26 cellular contexts compared by ENCODE assay signal in the genomic region with DNA sequence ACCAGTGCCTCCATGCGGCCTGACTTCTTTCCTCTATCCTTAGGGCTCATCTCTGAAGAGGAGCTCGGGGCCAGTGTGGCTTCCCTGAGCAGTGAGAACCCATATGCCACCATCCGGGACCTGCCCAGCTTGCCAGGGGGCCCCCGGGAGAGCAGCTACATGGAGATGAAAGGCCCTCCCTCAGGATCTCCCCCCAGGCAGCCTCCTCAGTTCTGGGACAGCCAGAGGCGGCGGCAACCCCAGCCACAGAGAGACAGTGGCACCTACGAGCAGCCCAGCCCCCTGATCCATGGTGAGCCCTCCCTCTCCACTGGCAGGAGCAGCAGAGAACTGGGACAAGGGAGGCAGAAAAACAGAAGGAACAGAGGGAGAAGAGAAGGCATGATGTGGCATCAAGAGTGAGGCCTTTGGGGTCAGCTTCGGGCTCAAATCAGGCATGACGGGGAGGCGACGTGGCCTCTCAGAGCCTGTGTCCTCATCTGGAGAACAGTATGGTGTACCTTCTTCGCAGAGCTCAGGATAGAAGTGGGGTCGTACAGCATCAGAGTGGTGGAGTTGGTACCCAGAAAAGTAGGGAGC. TPM values are rescaled to one million over a fixed set of nuclear protein-coding genes. Genes with fewer than 3 reads are reported as not detected.
"Had no signal": no experiment of that assay in that cellular context is flagged by ENCODE, and none has a peak within 500 bp of the region (broad histone marks: within the 10 kb centered on the region; RNA-seq: fewer than 3 reads in every experiment).

No MANE protein-coding gene starts in this region.

- FAIRE-seq: keratinocyte had no signal

- H3K4me3 ChIP-seq: esophagus squamous epithelium, gastroesophageal sphincter, heart right ventricle, lung, spleen, testis, uterus had no signal

- H3K36me3 ChIP-seq: uterus had no signal

- H3K27me3 ChIP-seq: brain microvascular endothelial cell, testis, uterus had no signal

- H3K9me3 Mint-ChIP-seq: activated CD4-positive, alpha-beta T cell treated with anti-CD3 and anti-CD28 coated beads, Interleukin-2, amount 10 ng/mL, durations not matched to agents 7 days and 5 days; activated naive CD4-positive, alpha-beta T cell treated with anti-CD3 and anti-CD28 coated beads, Interleukin-2, amount 50 U/mL, for 72 hours; activated T-helper 1 cell treated with anti-CD3 and anti-CD28 coated beads, Interleukin-12 subunit alpha, Interleukin-12 subunit beta, Interleukin-2, Interleukin-4 antibody, amounts not matched to agents 30 ng/mL and 10 ng/mL and 1 ng/mL, durations not matched to agents 14 hours and 24 hours and 36 hours; T-helper 2 cell treated with Interferon-gamma antibody and Interleukin-4, amounts not matched to agents 5 μg/mL and 100 μg/mL, for 36 hours had no signal

- DNase-seq: activated CD4-positive, alpha-beta T cell treated with anti-CD3 and anti-CD28 coated beads, Interleukin-2, amount 10 ng/mL, durations not matched to agents 7 days and 5 days; activated CD8-positive, alpha-beta T cell treated with anti-CD3 and anti-CD28 coated beads, Interleukin-2, amount 10 ng/mL, durations not matched to agents 7 days and 5 days; activated gamma-delta T cell treated with Interleukin-2 at 50 U/mL for 16 hours; effector memory CD4-positive, alpha-beta T cell; esophagus squamous epithelium; heart right ventricle; retina; spleen; stimulated activated CD4-positive, alpha-beta T cell treated with anti-CD3 and anti-CD28 coated beads, Interleukin-4, amount 100 ng/mL, for 1 hour; stimulated activated naive CD4-positive, alpha-beta T cell; testis; uterus had no signal

- H3K27ac Mint-ChIP-seq: activated CD4-positive, alpha-beta T cell treated with anti-CD3 and anti-CD28 coated beads, Interleukin-2, amount 10 ng/mL, durations not matched to agents 7 days and 5 days; activated CD8-positive, alpha-beta T cell treated with anti-CD3 and anti-CD28 coated beads, Interleukin-2, amount 10 ng/mL, durations not matched to agents 7 days and 5 days; activated T-helper 1 cell treated with anti-CD3 and anti-CD28 coated beads, Interleukin-12 subunit alpha, Interleukin-12 subunit beta, Interleukin-2, Interleukin-4 antibody, amounts not matched to agents 30 ng/mL and 10 ng/mL and 1 ng/mL, durations not matched to agents 14 hours and 24 hours and 36 hours; progenitor cell of endocrine pancreas; T-helper 2 cell treated with Interferon-gamma antibody and Interleukin-4, amounts not matched to agents 5 μg/mL and 100 μg/mL, for 36 hours had no signal

- H3K36me3 Mint-ChIP-seq: activated naive CD4-positive, alpha-beta T cell treated with anti-CD3 and anti-CD28 coated beads, Interleukin-2, amount 50 U/mL, for 72 hours had no signal

- H3K27ac ChIP-seq: brain microvascular endothelial cell, esophagus squamous epithelium, gastroesophageal sphincter, heart right ventricle, spleen, testis, uterus, VCaP had no signal

- H3K4me1 ChIP-seq: uterus had no signal

- ATAC-seq: activated CD4-positive, CD25-positive, alpha-beta regulatory T cell treated with anti-CD3 and anti-CD28 coated beads, Interleukin-2, amount 50 U/mL, for 24 hours; activated CD8-positive, alpha-beta T cell treated with anti-CD3 and anti-CD28 coated beads, Interleukin-2, amount 10 ng/mL, durations not matched to agents 7 days and 5 days; gastroesophageal sphincter had no signal

- H3K9me3 ChIP-seq: testis, uterus had no signal

- H3K4me3 Mint-ChIP-seq: activated CD4-positive, alpha-beta T cell treated with anti-CD3 and anti-CD28 coated beads, Interleukin-2, amount 10 ng/mL, durations not matched to agents 7 days and 5 days; activated CD8-positive, alpha-beta T cell treated with anti-CD3 and anti-CD28 coated beads, Interleukin-2, amount 10 ng/mL, durations not matched to agents 7 days and 5 days; activated T-helper 1 cell treated with anti-CD3 and anti-CD28 coated beads, Interleukin-12 subunit alpha, Interleukin-12 subunit beta, Interleukin-2, Interleukin-4 antibody, amounts not matched to agents 30 ng/mL and 10 ng/mL and 1 ng/mL, durations not matched to agents 14 hours and 24 hours and 36 hours; T-helper 2 cell treated with Interferon-gamma antibody and Interleukin-4, amounts not matched to agents 5 μg/mL and 100 μg/mL, for 36 hours had no signal

RNA-seq across cellular contexts. Expression of a gene that starts 6.5 kb away (rescaled TPM):
- total RNA-seq: activated CD4-positive, alpha-beta T cell treated with anti-CD3 and anti-CD28 coated beads, Interleukin-2, amount 10 ng/mL, durations not matched to agents 7 days and 5 days; activated CD8-positive, alpha-beta T cell treated with anti-CD3 and anti-CD28 coated beads, Interleukin-2, amount 10 ng/mL, durations not matched to agents 7 days and 5 days; activated naive CD4-positive, alpha-beta T cell treated with anti-CD3 and anti-CD28 coated beads, Interleukin-2, amount 50 U/mL, for 72 hours; activated T-helper 1 cell treated with anti-CD3 and anti-CD28 coated beads, Interleukin-12 subunit alpha, Interleukin-12 subunit beta, Interleukin-2, Interleukin-4 antibody, amounts not matched to agents 30 ng/mL and 10 ng/mL and 1 ng/mL, durations not matched to agents 14 hours and 24 hours and 36 hours; esophagus squamous epithelium; progenitor cell of endocrine pancreas had no signal
- polyA plus RNA-seq: keratinocyte, neural cell had no signal

RNA-seq across cellular contexts. Expression of a gene that starts 20.4 kb away (rescaled TPM):
- total RNA-seq: progenitor cell of endocrine pancreas had no signal
- polyA plus RNA-seq: neural cell had no signal

RNA-seq across cellular contexts. Expression of a gene that starts 53.2 kb away (rescaled TPM):
- total RNA-seq: dermis microvascular lymphatic vessel endothelial cell, osteocyte, progenitor cell of endocrine pancreas had no signal

RNA-seq across cellular contexts. Expression of a gene that starts 55.0 kb away (rescaled TPM):
- total RNA-seq: dermis microvascular lymphatic vessel endothelial cell, esophagus squamous epithelium, lung, progenitor cell of endocrine pancreas had no signal
- polyA plus RNA-seq: aorta, keratinocyte, lung had no signal
